Comparison of ENCODE assay signal across 27 cellular contexts in genomic region chr15:69990566-69991391, GRCh38.
DNase-seq lines count a peak whose midpoint lies in the region; ATAC-seq and TF ChIP-seq lines count a peak whose summit lies in the region.
"Had no signal": no experiment of that assay in that cellular context is flagged by ENCODE, and none has a peak within 500 bp of the region (broad histone marks: within the 10 kb centered on the region; RNA-seq: fewer than 3 reads in every experiment).

No MANE protein-coding gene starts in this region.

- no peak for DNase-seq in stimulated activated naive CD8-positive, alpha-beta T cell treated with anti-CD3 and anti-CD28 coated beads, Interleukin-15, amount 100 ng/mL, for 72 hours
- DNase-seq in NCI-H69 (lab: John Stamatoyannopoulos, UW) (peak; percentile 90), glutamatergic neuron (peak; percentile 44), NCI-H1048 (lab: John Stamatoyannopoulos, UW) (no peak), epidermal melanocyte (ENCODE audit: insufficient read length, low spot score) (no peak), NOMO-1 treated with DMSO at 0.1 percent for 48 hours (lab: John Stamatoyannopoulos, UW; ENCODE audit: unreplicated experiment) (no peak)
- DNase-seq: activated CD4-positive, alpha-beta T cell treated with anti-CD3 and anti-CD28 coated beads for 1 hour; activated CD8-positive, alpha-beta T cell treated with anti-CD3 and anti-CD28 coated beads for 36 hours; activated effector memory CD4-positive, alpha-beta T cell treated with anti-CD3 and anti-CD28 coated beads, Interleukin-2, amount 50 U/mL, for 16 hours; activated naive CD8-positive, alpha-beta T cell treated with anti-CD3 and anti-CD28 coated beads, Interleukin-2, amount 10 ng/mL, durations not matched to agents 7 days and 5 days; CD4-positive, alpha-beta T cell; central memory CD4-positive, alpha-beta T cell; DMS153; foreskin fibroblast; heart right ventricle; mesendoderm; NCI-H1105 treated with DMSO at 0.1 percent for 48 hours; RPMI8226; stimulated activated CD4-positive, alpha-beta T cell treated with anti-CD3 and anti-CD28 coated beads, Interleukin-15, amount 100 ng/mL, for 24 hours; stimulated activated naive CD4-positive, alpha-beta T cell; testis; uterus had no signal

- no peaks in the 10 kb centered on the region for H3K9me3 Mint-ChIP-seq in stimulated activated naive CD8-positive, alpha-beta T cell treated with anti-CD3 and anti-CD28 coated beads, Interleukin-15, Interleukin-2, amounts not matched to agents 100 ng/mL and 50 ng/mL, for 24 hours
- no peaks in the 10 kb centered on the region for H3K9me3 Mint-ChIP-seq in stimulated activated naive CD8-positive, alpha-beta T cell treated with anti-CD3 and anti-CD28 coated beads, Interleukin-15, amount 100 ng/mL, for 72 hours
- no peaks in the 10 kb centered on the region for H3K9me3 Mint-ChIP-seq in glutamatergic neuron (ENCODE audit: unreplicated experiment)
- H3K9me3 Mint-ChIP-seq: activated CD8-positive, alpha-beta T cell treated with anti-CD3 and anti-CD28 coated beads for 36 hours; activated naive CD8-positive, alpha-beta T cell treated with anti-CD3 and anti-CD28 coated beads, Interleukin-2, amount 10 ng/mL, durations not matched to agents 7 days and 5 days; CD4-positive, alpha-beta T cell; T-helper 1 cell treated with Interleukin-12 subunit alpha and Interleukin-12 subunit beta and Interleukin-4 antibody, amounts not matched to agents 30 μg/mL and 1 μg/mL, for 36 hours had no signal

- H3K36me3 Mint-ChIP-seq in stimulated activated naive CD8-positive, alpha-beta T cell treated with anti-CD3 and anti-CD28 coated beads, Interleukin-15, Interleukin-2, amounts not matched to agents 100 ng/mL and 50 ng/mL, for 24 hours (ENCODE audit: low read depth): no peaks in the 10 kb centered on the region
- H3K36me3 Mint-ChIP-seq in glutamatergic neuron (ENCODE audit: unreplicated experiment): no peaks in the 10 kb centered on the region
- H3K36me3 Mint-ChIP-seq: activated naive CD8-positive, alpha-beta T cell treated with anti-CD3 and anti-CD28 coated beads, Interleukin-2, amount 10 ng/mL, durations not matched to agents 7 days and 5 days had no signal

- H3K4me3 Mint-ChIP-seq in stimulated activated naive CD8-positive, alpha-beta T cell treated with anti-CD3 and anti-CD28 coated beads, Interleukin-15, Interleukin-2, amounts not matched to agents 100 ng/mL and 50 ng/mL, for 24 hours: peak overlapping the region; percentile 8
- H3K4me3 Mint-ChIP-seq in stimulated activated naive CD8-positive, alpha-beta T cell treated with anti-CD3 and anti-CD28 coated beads, Interleukin-15, amount 100 ng/mL, for 72 hours: no peak overlapping the region
- H3K4me3 Mint-ChIP-seq in glutamatergic neuron (ENCODE audit: unreplicated experiment): peak overlapping the region; percentile 39
- H3K4me3 Mint-ChIP-seq: activated CD8-positive, alpha-beta T cell treated with anti-CD3 and anti-CD28 coated beads for 36 hours; activated naive CD8-positive, alpha-beta T cell treated with anti-CD3 and anti-CD28 coated beads, Interleukin-2, amount 10 ng/mL, durations not matched to agents 7 days and 5 days; CD4-positive, alpha-beta T cell; T-helper 1 cell treated with Interleukin-12 subunit alpha and Interleukin-12 subunit beta and Interleukin-4 antibody, amounts not matched to agents 30 μg/mL and 1 μg/mL, for 36 hours had no signal

- ATAC-seq in stimulated activated naive CD8-positive, alpha-beta T cell treated with anti-CD3 and anti-CD28 coated beads, Interleukin-15, amount 100 ng/mL, for 72 hours: no peak
- ATAC-seq in HG03135 (IDR thresholded peaks at IDR 0.05; ENCODE audit: unreplicated experiment): no peak
- ATAC-seq: activated CD8-positive, alpha-beta T cell treated with anti-CD3 and anti-CD28 coated beads for 36 hours; esophagus mucosa; heart right ventricle; K562 had no signal

- no peak for TF ChIP-seq CTCF in glutamatergic neuron (IDR thresholded peaks at IDR 0.05; ENCODE audit: partially characterized antibody, unreplicated experiment)

- no peak overlapping the region for H3K27ac Mint-ChIP-seq in stimulated activated naive CD8-positive, alpha-beta T cell treated with anti-CD3 and anti-CD28 coated beads, Interleukin-15, Interleukin-2, amounts not matched to agents 100 ng/mL and 50 ng/mL, for 24 hours
- H3K27ac Mint-ChIP-seq in stimulated activated naive CD8-positive, alpha-beta T cell treated with anti-CD3 and anti-CD28 coated beads, Interleukin-15, amount 100 ng/mL, for 72 hours: no peak overlapping the region
- peak overlapping the region; percentile 72 for H3K27ac Mint-ChIP-seq in glutamatergic neuron (ENCODE audit: unreplicated experiment)
- H3K27ac Mint-ChIP-seq: activated CD8-positive, alpha-beta T cell treated with anti-CD3 and anti-CD28 coated beads for 36 hours; activated naive CD8-positive, alpha-beta T cell treated with anti-CD3 and anti-CD28 coated beads, Interleukin-2, amount 10 ng/mL, durations not matched to agents 7 days and 5 days; CD4-positive, alpha-beta T cell; T-helper 1 cell treated with Interleukin-12 subunit alpha and Interleukin-12 subunit beta and Interleukin-4 antibody, amounts not matched to agents 30 μg/mL and 1 μg/mL, for 36 hours had no signal

- no peaks in the 10 kb centered on the region for H3K4me1 Mint-ChIP-seq in stimulated activated naive CD8-positive, alpha-beta T cell treated with anti-CD3 and anti-CD28 coated beads, Interleukin-15, Interleukin-2, amounts not matched to agents 100 ng/mL and 50 ng/mL, for 24 hours (ENCODE audit: low read depth)
- H3K4me1 Mint-ChIP-seq in stimulated activated naive CD8-positive, alpha-beta T cell treated with anti-CD3 and anti-CD28 coated beads, Interleukin-15, amount 100 ng/mL, for 72 hours: no peaks in the 10 kb centered on the region
- H3K4me1 Mint-ChIP-seq in glutamatergic neuron (ENCODE audit: low read depth, unreplicated experiment): peaks cover 10% of the 10 kb centered on the region
- H3K4me1 Mint-ChIP-seq: activated naive CD8-positive, alpha-beta T cell treated with anti-CD3 and anti-CD28 coated beads, Interleukin-2, amount 10 ng/mL, durations not matched to agents 7 days and 5 days had no signal

- H3K27me3 Mint-ChIP-seq in stimulated activated naive CD8-positive, alpha-beta T cell treated with anti-CD3 and anti-CD28 coated beads, Interleukin-15, Interleukin-2, amounts not matched to agents 100 ng/mL and 50 ng/mL, for 24 hours: peaks cover 17% of the 10 kb centered on the region
- H3K27me3 Mint-ChIP-seq in stimulated activated naive CD8-positive, alpha-beta T cell treated with anti-CD3 and anti-CD28 coated beads, Interleukin-15, amount 100 ng/mL, for 72 hours: peaks cover 7% of the 10 kb centered on the region
- H3K27me3 Mint-ChIP-seq in glutamatergic neuron (ENCODE audit: unreplicated experiment): peaks cover 5% of the 10 kb centered on the region

Comparison
In these comparisons a context has a peak if more than half of its experiments do, and no peak if none do; other contexts are left out.
1. H3K4me3 Mint-ChIP-seq: peak in stimulated activated naive CD8-positive, alpha-beta T cell treated with anti-CD3 and anti-CD28 coated beads, Interleukin-15, Interleukin-2, amounts not matched to agents 100 ng/mL and 50 ng/mL, for 24 hours (single experiment) and glutamatergic neuron (single experiment); none in stimulated activated naive CD8-positive, alpha-beta T cell treated with anti-CD3 and anti-CD28 coated beads, Interleukin-15, amount 100 ng/mL, for 72 hours (0 of 2).
2. DNase-seq: peak in NCI-H69 (single experiment) and glutamatergic neuron (single experiment); none in stimulated activated naive CD8-positive, alpha-beta T cell treated with anti-CD3 and anti-CD28 coated beads, Interleukin-15, amount 100 ng/mL, for 72 hours (0 of 2), NCI-H1048 (single experiment), epidermal melanocyte (single experiment) and NOMO-1 treated with DMSO at 0.1 percent for 48 hours (single experiment).